Comparison of ENCODE assay signal across 8 cellular contexts in the genomic region with DNA sequence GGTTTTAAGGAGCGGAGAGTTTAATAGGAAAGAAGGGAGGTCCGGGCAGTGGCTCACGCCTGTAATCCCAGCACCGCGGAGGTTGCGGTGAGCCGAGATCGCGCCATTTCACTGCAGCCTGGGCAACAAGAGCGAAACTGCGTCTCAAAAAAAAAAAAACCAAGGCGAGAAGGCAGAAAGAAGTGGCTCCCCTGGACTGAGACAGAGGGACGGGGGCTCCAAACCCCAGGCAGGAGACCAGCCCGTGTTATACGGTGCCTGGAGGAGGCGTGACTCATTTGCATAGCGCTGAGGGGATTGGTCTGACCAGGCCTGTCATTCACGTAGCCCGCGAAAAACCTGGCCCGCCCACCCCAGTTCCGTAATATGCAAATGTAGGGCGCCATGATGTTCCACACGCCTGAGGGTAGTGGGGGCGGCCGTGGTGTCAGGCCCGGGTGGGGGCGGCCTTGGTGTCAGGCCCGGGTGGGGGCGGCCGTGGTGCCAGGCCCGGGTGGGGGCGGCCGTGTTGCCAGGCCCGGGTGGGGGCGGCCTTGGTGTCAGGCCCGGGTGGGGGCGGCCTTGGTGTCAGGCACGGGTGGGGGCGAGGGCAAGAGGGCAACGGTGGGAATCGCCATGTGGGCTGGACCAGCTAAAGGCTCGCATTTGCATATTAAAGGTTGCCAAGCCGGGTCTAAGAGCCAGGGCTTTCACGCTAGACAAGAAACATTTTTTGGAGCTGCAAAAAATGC. TPM values are rescaled to one million over a fixed set of nuclear protein-coding genes. Genes with fewer than 3 reads are reported as not detected.
DNase-seq lines count a peak whose midpoint lies in the region; ATAC-seq and TF ChIP-seq lines count a peak whose summit lies in the region.

No MANE protein-coding gene starts in this region.

- no peaks in the 10 kb centered on the region for H3K4me1 ChIP-seq in KMS-11 (ENCODE audit: low read depth, poor library complexity, severe bottlenecking)
- peaks cover 3% of the 10 kb centered on the region for H3K4me1 ChIP-seq in osteoblast (ENCODE audit: insufficient read depth, low read length)
- H3K4me1 ChIP-seq in thyroid gland = peaks cover 0 to 7% of the 10 kb centered on the region in 2 donors

- no peaks in the 10 kb centered on the region for H3K9me3 ChIP-seq in osteoblast (ENCODE audit: low read depth, low read length)
- H3K9me3 ChIP-seq in thyroid gland = no peaks in the 10 kb centered on the region

- DNase-seq in CMK (ENCODE audit: low read depth) (peak; percentile 82), foreskin melanocyte (peak; percentile 82), osteoblast (ENCODE audit: insufficient read length, low spot score, missing footprints) (peak; percentile 99), thyroid gland (peak; percentile 91 to 92), NCI-H2107 (lab: John Stamatoyannopoulos, UW) (no peak)
- DNase-seq in activated T-cell treated with anti-CD3 and anti-CD28 coated beads, Interleukin-2, amount 50 U/mL, for 4 hours = peak; percentile 84

- peak overlapping the region; percentile 47; the same call in 1 of the 2 replicates for H3K27ac ChIP-seq in KMS-11
- H3K27ac ChIP-seq in osteoblast (ENCODE audit: low read depth, low read length) = peak overlapping the region; percentile 66
- H3K27ac ChIP-seq in thyroid gland = no peak overlapping the region

- ATAC-seq in GM21528 (IDR thresholded peaks at IDR 0.05; ENCODE audit: low FRiP score, unreplicated experiment) = peak; percentile 100
- peak; percentile 99 to 100 for ATAC-seq in activated T-cell treated with anti-CD3 and anti-CD28 coated beads, Interleukin-2, amount 50 U/mL, for 4 hours

- no peaks in the 10 kb centered on the region for H3K79me2 ChIP-seq in KMS-11 (ENCODE audit: insufficient read depth, low read depth)
- H3K79me2 ChIP-seq in osteoblast (ENCODE audit: insufficient read depth, low read length) = peaks cover 10% of the 10 kb centered on the region

- no peaks in the 10 kb centered on the region for H3K9me3 Mint-ChIP-seq in activated T-cell treated with anti-CD3 and anti-CD28 coated beads, Interleukin-2, amount 50 U/mL, for 4 hours

- no peak for TF ChIP-seq POLR2A in thyroid gland (IDR thresholded peaks at IDR 0.05)

- intact Hi-C loops in thyroid gland (cut with DNase I) = no loop called here

- H3K27me3 Mint-ChIP-seq in activated T-cell treated with anti-CD3 and anti-CD28 coated beads, Interleukin-2, amount 50 U/mL, for 4 hours (ENCODE audit: low read depth) = no peaks in the 10 kb centered on the region

- no peaks in the 10 kb centered on the region for H3K36me3 Mint-ChIP-seq in activated T-cell treated with anti-CD3 and anti-CD28 coated beads, Interleukin-2, amount 50 U/mL, for 4 hours (ENCODE audit: insufficient read depth)

- TF ChIP-seq CTCF in KMS-11 (conservative IDR thresholded peaks at IDR 0.05; ENCODE audit: low read depth, low read length) (no peak), osteoblast (IDR thresholded peaks at IDR 0.05; ENCODE audit: extremely low read depth, low read depth, low read length) (no peak), thyroid gland (IDR thresholded peaks at IDR 0.05) (no peak)

- 2% methylated on average over 29 to 34 of the region's 45 CpGs for WGBS in thyroid gland, 2 donors

- peak overlapping the region; percentile 44; the same call in 1 of the 2 replicates for H3K9ac ChIP-seq in KMS-11

- H3K36me3 ChIP-seq in KMS-11 (ENCODE audit: insufficient read depth) (no peaks in the 10 kb centered on the region), osteoblast (ENCODE audit: insufficient read depth, low read length) (peaks cover 18% of the 10 kb centered on the region), thyroid gland (no peaks in the 10 kb centered on the region)

- peaks cover 11% of the 10 kb centered on the region for H3K4me1 Mint-ChIP-seq in activated T-cell treated with anti-CD3 and anti-CD28 coated beads, Interleukin-2, amount 50 U/mL, for 4 hours (ENCODE audit: low read depth)

- H3K4me3 Mint-ChIP-seq in activated T-cell treated with anti-CD3 and anti-CD28 coated beads, Interleukin-2, amount 50 U/mL, for 4 hours = peak overlapping the region; percentile 90

- no peaks in the 10 kb centered on the region for H4K20me1 ChIP-seq in KMS-11 (ENCODE audit: insufficient read depth)
- H4K20me1 ChIP-seq in osteoblast (ENCODE audit: insufficient read depth, low read length) = peaks cover 9% of the 10 kb centered on the region

- peak overlapping the region; percentile 47; the same call in 1 of the 2 replicates for H2AFZ ChIP-seq in KMS-11 (ENCODE audit: low read depth)
- H2AFZ ChIP-seq in osteoblast (ENCODE audit: low read length) = peak overlapping the region; percentile 97

- H3K4me3 ChIP-seq in KMS-11 (IDR thresholded peaks at IDR 0.05; ENCODE audit: insufficient read depth, low read depth, low read length) (no peak overlapping the region), osteoblast (ENCODE audit: insufficient read depth, low read length) (peak overlapping the region; percentile 83), thyroid gland (replicated peaks in 1 of 3) (peak overlapping the region in 2 of 3 donors; percentile 49 to 50)

- H3K27me3 ChIP-seq in KMS-11 (ENCODE audit: insufficient read depth, low read depth) (no peaks in the 10 kb centered on the region), osteoblast (ENCODE audit: insufficient read depth, low read length) (no peaks in the 10 kb centered on the region), thyroid gland (no peaks in the 10 kb centered on the region)

- H3K4me2 ChIP-seq in KMS-11 (peak overlapping the region; percentile 29; the same call in 1 of the 2 replicates), osteoblast (ENCODE audit: insufficient read depth, low read length) (peak overlapping the region; percentile 93)

RNA-seq across cellular contexts. Expression of a gene that starts 2.1 kb away (rescaled TPM):
- 10 to 100 TPM; 23.6 to 57.6 (median 24.1) TPM for total RNA-seq in activated T-cell treated with anti-CD3 and anti-CD28 coated beads, Interleukin-2, amount 50 U/mL, for 4 hours
- 3.3 and 4.1 TPM in 2 replicates for total RNA-seq in osteoblast
- total RNA-seq in thyroid gland = 1 to 10 TPM; 3.7 to 7.9 (median 6.3) TPM

RNA-seq across cellular contexts. Expression of a gene that starts 35.3 kb away (rescaled TPM):
- 100 to 1,000 TPM; 123 to 142 (median 134) TPM for total RNA-seq in activated T-cell treated with anti-CD3 and anti-CD28 coated beads, Interleukin-2, amount 50 U/mL, for 4 hours
- total RNA-seq in osteoblast (34.2 and 34.4 TPM in 2 replicates), thyroid gland (10 to 100 TPM; 39.9 to 54.9 (median 47.9) TPM)

Comparison
In these comparisons a context has a peak if more than half of its experiments do, and no peak if none do; other contexts are left out.
1. H3K27ac ChIP-seq: peak in KMS-11 (single experiment) and osteoblast (single experiment); none in thyroid gland (0 of 3).